ENCODE assay signal across 1 cellular context in the genomic region with DNA sequence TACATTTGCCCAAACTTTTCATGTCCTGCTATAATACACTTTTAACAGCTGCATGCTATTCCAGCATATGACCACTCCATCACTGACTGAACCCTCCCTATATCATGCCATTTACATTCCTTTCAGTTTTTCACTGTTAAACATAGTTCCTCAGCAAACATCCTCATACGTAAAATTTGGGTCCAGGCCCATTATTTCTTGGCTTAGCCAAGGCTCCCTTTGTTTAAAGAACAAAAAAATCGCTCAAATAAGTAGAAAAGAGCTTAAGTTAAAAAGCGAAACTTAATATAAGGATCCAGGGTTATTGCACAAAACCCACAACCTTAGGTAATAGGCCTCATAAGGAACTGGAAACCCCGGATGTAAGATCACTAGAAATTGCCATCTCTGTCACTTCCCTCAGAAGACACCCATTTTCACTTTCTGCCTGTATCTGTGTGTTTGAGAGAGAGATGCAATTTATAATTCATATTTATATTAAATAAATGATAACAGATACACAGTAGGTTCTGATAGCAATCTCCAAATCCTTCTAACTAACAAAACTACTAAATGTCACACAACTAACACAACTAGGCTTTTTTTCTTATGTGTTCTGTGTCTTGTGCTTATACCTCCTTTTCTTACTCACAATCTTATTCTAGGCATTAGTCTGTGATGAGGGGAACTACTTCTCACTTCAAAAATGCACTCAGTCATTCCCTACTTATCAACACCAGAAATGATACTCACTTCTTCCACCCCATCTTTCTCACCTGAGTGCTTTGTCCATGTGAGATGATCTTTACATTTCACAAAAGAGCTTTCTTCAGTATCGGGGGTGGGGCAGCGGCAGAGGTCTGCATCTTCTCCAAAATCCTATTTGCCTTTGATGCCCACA.
TF ChIP-seq lines count a peak whose summit lies in the region.

No MANE protein-coding gene starts in this region.

TF ChIP-seq in IMR-90, 13 proteins besides CTCF, POLR2A, EP300 and RAD21 (continued from another document):
- TF ChIP-seq, protein P1, sequence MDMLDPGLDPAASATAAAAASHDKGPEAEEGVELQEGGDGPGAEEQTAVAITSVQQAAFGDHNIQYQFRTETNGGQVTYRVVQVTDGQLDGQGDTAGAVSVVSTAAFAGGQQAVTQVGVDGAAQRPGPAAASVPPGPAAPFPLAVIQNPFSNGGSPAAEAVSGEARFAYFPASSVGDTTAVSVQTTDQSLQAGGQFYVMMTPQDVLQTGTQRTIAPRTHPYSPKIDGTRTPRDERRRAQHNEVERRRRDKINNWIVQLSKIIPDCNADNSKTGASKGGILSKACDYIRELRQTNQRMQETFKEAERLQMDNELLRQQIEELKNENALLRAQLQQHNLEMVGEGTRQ (IDR thresholded peaks at IDR 0.05; ENCODE audit: low read depth, low read length), result no peak
- TF ChIP-seq MAFK (IDR thresholded peaks at IDR 0.05; ENCODE audit: low read depth, low read length) (no peak), CEBPB (IDR thresholded peaks at IDR 0.05; ENCODE audit: low read depth, low read length) (no peak), CHD1 (IDR thresholded peaks at IDR 0.05; ENCODE audit: low read depth, low read length) (no peak), RCOR1 (IDR thresholded peaks at IDR 0.05; ENCODE audit: insufficient replicate concordance, low read length) (no peak), SMC3 (IDR thresholded peaks at IDR 0.05; ENCODE audit: low read depth, low read length) (no peak), RFX5 (IDR thresholded peaks at IDR 0.05; ENCODE audit: low read depth, low read length) (no peak), MXI1 (IDR thresholded peaks at IDR 0.05; ENCODE audit: borderline replicate concordance, low read depth, low read length) (no peak)
